8 cellular contexts compared by ENCODE assay signal in the genomic region with DNA sequence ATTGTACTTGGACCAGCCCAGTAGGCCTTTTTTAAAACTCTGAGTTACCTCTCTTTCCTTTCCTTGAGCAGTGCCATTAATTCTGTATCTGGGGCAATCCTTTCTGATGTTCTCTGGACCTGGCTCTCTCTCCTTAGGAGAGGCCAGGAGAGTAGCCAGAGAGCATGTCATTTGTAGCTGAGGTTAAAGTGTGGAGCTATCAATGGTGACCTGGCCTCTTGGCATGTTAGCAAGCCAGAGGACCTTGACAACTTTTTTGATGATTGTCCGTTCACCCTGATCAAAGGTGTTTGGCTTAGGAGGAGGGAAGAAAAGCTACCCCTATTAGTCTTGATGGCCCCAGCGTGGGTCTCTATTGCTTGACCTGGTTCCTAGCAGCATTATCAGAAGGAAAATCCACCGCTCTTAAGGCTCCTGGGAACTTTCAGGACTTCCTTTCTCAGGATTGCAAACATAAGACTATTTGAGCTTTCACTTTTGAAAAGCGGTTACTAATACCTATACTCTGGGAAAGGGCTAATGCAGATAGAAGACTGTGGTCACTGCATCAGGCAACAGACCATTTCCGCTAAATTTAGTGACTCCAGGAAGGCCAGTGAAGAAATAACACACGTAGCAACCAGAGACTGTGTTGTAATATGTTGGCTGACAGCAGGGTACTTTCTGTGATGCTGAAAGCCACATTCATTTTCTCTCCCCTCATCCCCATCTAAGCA. TPM values are rescaled to one million over a fixed set of nuclear protein-coding genes. Genes with fewer than 3 reads are reported as not detected.
DNase-seq lines count a peak whose midpoint lies in the region; ATAC-seq lines count a peak whose summit lies in the region.

No MANE protein-coding gene starts in this region.

- peak overlapping the region; percentile 87 for H3K27ac Mint-ChIP-seq in central memory CD8-positive, alpha-beta T cell (ENCODE audit: low read depth)

- H3K9me3 ChIP-seq in Karpas-422 (ENCODE audit: low read length), result no peaks in the 10 kb centered on the region
- no peaks in the 10 kb centered on the region for H3K9me3 ChIP-seq in mucosa of stomach (ENCODE audit: control insufficient read depth, low read length)

- H3K27me3 ChIP-seq in ACC112 (ENCODE audit: insufficient read depth, low read length) (no peaks in the 10 kb centered on the region), Karpas-422 (ENCODE audit: low read length) (no peaks in the 10 kb centered on the region), mucosa of stomach (ENCODE audit: control insufficient read depth, insufficient read depth, low read length) (no peaks in the 10 kb centered on the region)

- H3K79me2 ChIP-seq in ACC112 (ENCODE audit: control insufficient read depth, insufficient read depth, low read length, unreplicated experiment), result no peaks in the 10 kb centered on the region
- peaks cover 81% of the 10 kb centered on the region for H3K79me2 ChIP-seq in Karpas-422 (ENCODE audit: low read length)

- no peak for ATAC-seq in central memory CD8-positive, alpha-beta T cell (replicated peaks; ENCODE audit: extremely low read depth, poor library complexity, severe bottlenecking)

- no peaks in the 10 kb centered on the region for H4K20me1 ChIP-seq in Karpas-422 (ENCODE audit: insufficient read depth, low read depth, low read length)

- H3K4me1 ChIP-seq in ACC112 (ENCODE audit: control insufficient read depth, insufficient read depth, low read length, unreplicated experiment), result peaks cover 27% of the 10 kb centered on the region
- peaks cover 29% of the 10 kb centered on the region for H3K4me1 ChIP-seq in Karpas-422 (ENCODE audit: low read length)
- peaks cover 81% of the 10 kb centered on the region for H3K4me1 ChIP-seq in mucosa of stomach (ENCODE audit: control insufficient read depth, insufficient read depth, low read length)

- no peaks in the 10 kb centered on the region for H3K9me3 Mint-ChIP-seq in central memory CD8-positive, alpha-beta T cell

- H3K9ac ChIP-seq in Karpas-422 (ENCODE audit: low read length) (peak overlapping the region; percentile 18), mucosa of stomach (ENCODE audit: low read length) (peak overlapping the region; percentile 27)

- H2AFZ ChIP-seq in ACC112 (ENCODE audit: low read length, unreplicated experiment), result no peak overlapping the region
- H2AFZ ChIP-seq in Karpas-422 (ENCODE audit: low read length), result no peak overlapping the region

- H3K27ac ChIP-seq in ACC112 (ENCODE audit: low read depth, low read length), result peak overlapping the region; percentile 88
- H3K27ac ChIP-seq in Karpas-422 (ENCODE audit: low read length), result peak overlapping the region; percentile 24

- peaks cover 13% of the 10 kb centered on the region for H3K36me3 Mint-ChIP-seq in central memory CD8-positive, alpha-beta T cell (ENCODE audit: insufficient read depth)

- no peak overlapping the region for H3K4me3 Mint-ChIP-seq in central memory CD8-positive, alpha-beta T cell

- no peaks in the 10 kb centered on the region for H3K27me3 Mint-ChIP-seq in central memory CD8-positive, alpha-beta T cell

- H3K36me3 ChIP-seq in ACC112 (ENCODE audit: insufficient read depth, low read length), result no peaks in the 10 kb centered on the region
- H3K36me3 ChIP-seq in Karpas-422 (ENCODE audit: insufficient read depth, low read length), result peaks cover 8% of the 10 kb centered on the region
- peaks cover 8% of the 10 kb centered on the region for H3K36me3 ChIP-seq in mucosa of stomach (ENCODE audit: control insufficient read depth, insufficient read depth, low read length)

- H3K4me2 ChIP-seq in Karpas-422 (ENCODE audit: low read depth, low read length, poor library complexity, severe bottlenecking), result peak overlapping the region; percentile 18

- H3K4me3 ChIP-seq in ACC112 (ENCODE audit: low read depth, low read length), result 0 out of 2 replicates have a peak overlapping the region, but pooled peaks have one; percentile 38
- no peak overlapping the region for H3K4me3 ChIP-seq in Karpas-422 (ENCODE audit: low read length)
- H3K4me3 ChIP-seq in mucosa of stomach (ENCODE audit: low read length), result no peak overlapping the region

- peaks cover 31% of the 10 kb centered on the region for H3K4me1 Mint-ChIP-seq in central memory CD8-positive, alpha-beta T cell

- no peak for DNase-seq in Karpas-422
- DNase-seq in central memory CD8-positive, alpha-beta T cell (ENCODE audit: low spot score in 2 of 2), result no peak
- DNase-seq in GM19238 (ENCODE audit: insufficient read length, low spot score), result no peak
- DNase-seq in NCI-H82 (lab: John Stamatoyannopoulos, UW), result no peak
- DNase-seq in NCI-H345 (lab: John Stamatoyannopoulos, UW), result no peak
- DNase-seq in D341Med (ENCODE audit: low spot score), result no peak

- no peaks in the 10 kb centered on the region for H3K9me2 ChIP-seq in Karpas-422 (replicated peaks; ENCODE audit: insufficient read depth, low read length)

RNA-seq across cellular contexts. Expression of gene LIMK2, which starts 18.2 kb away (rescaled TPM):
- 35.0 and 35.3 TPM in 2 replicates for total RNA-seq in Karpas-422 (2014; rRNA removed; shearing (Covaris generic); ENCODE audit: low replicate concordance)
